ENCODE assay signal across 9 cellular contexts in the genomic region with DNA sequence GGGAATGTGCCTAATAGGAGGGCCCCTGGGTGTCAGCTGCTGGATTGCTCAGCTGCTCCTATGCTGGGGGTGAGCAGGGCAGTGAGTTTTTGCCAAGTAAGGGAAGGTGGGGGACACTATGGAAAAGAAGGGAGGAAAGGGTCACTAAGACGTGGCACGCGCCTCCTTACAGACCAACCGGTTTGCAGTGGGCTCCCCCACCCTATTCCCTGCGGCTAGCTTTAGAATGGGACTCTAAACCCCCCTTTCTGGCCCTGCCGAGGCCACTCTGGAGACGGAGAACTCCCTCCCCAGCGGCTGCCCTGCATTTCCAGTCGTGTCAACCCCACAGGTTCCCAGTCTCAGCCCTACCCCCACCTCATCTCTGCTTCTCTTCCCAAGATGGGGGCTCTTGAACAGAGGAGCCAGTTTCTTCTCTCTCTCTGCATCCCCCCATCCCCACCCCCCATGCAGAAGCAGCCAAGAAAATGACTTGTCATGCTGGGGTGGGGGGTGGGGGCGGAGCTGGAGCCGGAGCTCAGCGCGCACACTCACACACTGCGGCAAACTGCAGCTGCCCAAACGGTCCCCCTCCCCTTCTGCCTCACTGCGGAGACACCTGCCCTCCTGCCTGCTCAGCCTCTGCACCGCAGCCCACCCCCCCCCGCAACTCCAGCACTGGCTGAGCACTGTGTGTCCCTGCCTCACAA. TPM values are rescaled to one million over a fixed set of nuclear protein-coding genes. Genes with fewer than 3 reads are reported as not detected.
DNase-seq lines count a peak whose midpoint lies in the region; ATAC-seq and TF ChIP-seq lines count a peak whose summit lies in the region.
"Had no signal": no experiment of that assay in that cellular context is flagged by ENCODE, and none has a peak within 500 bp of the region (broad histone marks: within the 10 kb centered on the region; RNA-seq: fewer than 3 reads in every experiment).

No MANE protein-coding gene starts in this region.

- no peak for TF ChIP-seq POLR2A in lower leg skin (IDR thresholded peaks at IDR 0.05)

- H3K4me3 ChIP-seq in coronary artery (peak overlapping the region; percentile 79), lower leg skin (ENCODE audit: low read depth, poor library complexity, severe bottlenecking) (peak overlapping the region; percentile 13)

- 4 to 6% methylated on average over 18 of the region's 18 CpGs for WGBS in lower leg skin, 2 donors

- DNase-seq in NCI-H1417 (lab: John Stamatoyannopoulos, UW) (peak; percentile 59 to 78 (median 69)), NCI-H1417 treated with DMSO at 0.1 percent for 48 hours (lab: John Stamatoyannopoulos, UW) (no peak), NCI-H82 (lab: John Stamatoyannopoulos, UW) (peak; percentile 85), coronary artery (ENCODE audit: low spot score) (peak; percentile 77), lower leg skin (ENCODE audit: low spot score in 2 of 2) (peak in 1 of 2 donors; percentile 75), substantia nigra (lab: John Stamatoyannopoulos, UW) (peak in 47 of 49 donors; percentile 27 to 92 (median 75)), D341Med (ENCODE audit: low spot score) (no peak)

- intact Hi-C loops in lower leg skin (cut with DNase I; ENCODE audit: low total_unique reads): no loop called here

- ATAC-seq in HG02610 (IDR thresholded peaks at IDR 0.05; ENCODE audit: unreplicated experiment): no peak

- no peak for TF ChIP-seq CTCF in coronary artery (IDR thresholded peaks at IDR 0.05)
- no peak for TF ChIP-seq CTCF in lower leg skin (IDR thresholded peaks at IDR 0.05)

- peak overlapping the region; percentile 61 to 85 for H3K27ac ChIP-seq in coronary artery
- peak overlapping the region; percentile 95 for H3K27ac ChIP-seq in substantia nigra (ENCODE audit: low read depth, low read length, poor library complexity, severe bottlenecking)
- H3K27ac ChIP-seq: C4-2B had no signal

RNA-seq across cellular contexts. Expression of a gene that starts 0.8 kb away (rescaled TPM):
- 1 to 10 TPM; 2.3 to 6.7 (median 3.8) TPM for total RNA-seq in lower leg skin

RNA-seq across cellular contexts. Expression of a gene that starts 25.3 kb away (rescaled TPM):
- total RNA-seq in lower leg skin: 10 to 100 TPM; 13.0 to 17.9 (median 16.9) TPM

Comparison
In these comparisons a context has a peak if more than half of its experiments do, and no peak if none do; other contexts are left out.
1. DNase-seq: peak in NCI-H1417 (3 of 3), NCI-H82 (single experiment), coronary artery (single experiment) and substantia nigra (47 of 49); none in NCI-H1417 treated with DMSO at 0.1 percent for 48 hours (single experiment) and D341Med (single experiment).